10 cellular contexts compared by ENCODE assay signal in the genomic region with DNA sequence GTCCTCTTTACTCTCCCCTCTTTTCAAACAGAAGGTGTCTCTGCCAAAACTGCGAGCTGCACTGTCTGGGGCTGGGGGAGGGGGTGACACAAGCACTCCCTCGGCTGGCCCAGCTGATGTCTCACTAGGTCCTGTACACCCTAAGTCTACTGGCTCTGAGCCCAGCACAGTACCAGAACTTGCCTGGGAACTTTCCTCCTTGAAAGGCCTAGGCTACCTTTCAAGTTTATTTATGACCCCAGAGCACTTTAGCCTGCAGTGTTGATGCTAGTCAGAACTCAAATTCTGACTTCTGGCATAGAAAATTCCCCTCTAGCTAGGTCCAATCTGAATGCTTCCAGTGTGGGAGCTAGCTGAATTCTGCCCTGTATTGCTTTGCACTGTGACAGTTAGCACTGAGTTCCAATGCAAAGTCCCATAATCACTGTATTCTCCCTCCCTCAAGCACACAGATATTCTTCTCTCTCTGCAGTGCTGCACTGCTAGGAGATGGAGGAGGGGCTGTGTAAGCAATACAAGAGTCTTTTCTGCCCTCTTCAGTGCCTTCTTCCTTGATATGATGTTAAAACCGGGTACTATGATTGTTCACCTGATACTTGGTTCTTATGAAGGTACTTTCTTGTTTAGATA. TPM values are rescaled to one million over a fixed set of nuclear protein-coding genes. Genes with fewer than 3 reads are reported as not detected.
A peak's percentile ranks its signal among the peaks of the same experiment; 100 is the strongest.
DNase-seq lines count a peak whose midpoint lies in the region; ATAC-seq, FAIRE-seq and TF ChIP-seq lines count a peak whose summit lies in the region.
"Had no signal": no experiment of that assay in that cellular context is flagged by ENCODE, and none has a peak within 500 bp of the region (broad histone marks: within the 10 kb centered on the region; RNA-seq: fewer than 3 reads in every experiment).

No MANE protein-coding gene starts in this region.

- H3K27me3 ChIP-seq in muscle layer of duodenum (ENCODE audit: low read depth, low read length): no peaks in the 10 kb centered on the region
- H3K27me3 ChIP-seq: cardiac muscle cell had no signal

- TF ChIP-seq CTCF in coronary artery (IDR thresholded peaks at IDR 0.05): no peak

- H3K4me1 Mint-ChIP-seq in immature natural killer cell: no peaks in the 10 kb centered on the region

- peaks cover 7 to 38% of the 10 kb centered on the region in 2 donors for H3K4me1 ChIP-seq in muscle layer of duodenum (ENCODE audit: control insufficient read depth in 1 of 2, insufficient read depth in 2 of 2, low read length in 2 of 2)

- H3K9me3 ChIP-seq in muscle layer of duodenum (ENCODE audit: control insufficient read depth in 1 of 2, low read length in 2 of 2): peaks cover 0 to 6% of the 10 kb centered on the region in 2 donors

- peaks cover 0 to 5% of the 10 kb centered on the region in 2 donors for H3K36me3 ChIP-seq in muscle layer of duodenum (ENCODE audit: control insufficient read depth in 1 of 2, insufficient read depth in 2 of 2, low read length in 2 of 2)
- H3K36me3 ChIP-seq: cardiac muscle cell had no signal

- DNase-seq in left cardiac atrium: no peak
- no peak for DNase-seq in Right ventricle myocardium inferior (ENCODE audit: missing footprints)
- DNase-seq in coronary artery (ENCODE audit: low spot score): peak; percentile 77
- no peak for DNase-seq in stimulated activated CD4-positive, alpha-beta T cell treated with anti-CD3 and anti-CD28 coated beads, Interleukin-4, amount 100 ng/mL, for 24 hours
- DNase-seq in urothelium cell line (ENCODE audit: low spot score): no peak
- no peak for DNase-seq in immature natural killer cell
- DNase-seq: NCI-H2081 treated with DMSO at 0.1 percent for 48 hours had no signal

- H3K27me3 Mint-ChIP-seq in immature natural killer cell (ENCODE audit: low read depth in 3 of 3): no peaks in the 10 kb centered on the region

- H3K4me3 Mint-ChIP-seq in immature natural killer cell: no peak overlapping the region

- ATAC-seq in left cardiac atrium (peak; percentile 44 to 70), Right ventricle myocardium inferior (no peak), GM21423 (IDR thresholded peaks at IDR 0.05; ENCODE audit: unreplicated experiment) (no peak)

- no peak overlapping the region for H3K27ac Mint-ChIP-seq in immature natural killer cell

- H3K27ac ChIP-seq in coronary artery (peak overlapping the region; percentile 86 to 88), muscle layer of duodenum (ENCODE audit: low read length) (peak overlapping the region; percentile 93)
- H3K27ac ChIP-seq: cardiac muscle cell had no signal

- H3K9me3 Mint-ChIP-seq in immature natural killer cell: peaks cover 4 to 59% (median 20%) of the 10 kb centered on the region in 6 donors

- FAIRE-seq in urothelium cell line (lab: Jason Lieb, UNC): no peak

- H3K4me3 ChIP-seq in coronary artery: peak overlapping the region; percentile 46
- H3K4me3 ChIP-seq in muscle layer of duodenum (ENCODE audit: low read depth in 1 of 2, low read length in 2 of 2): peak overlapping the region in 1 of 2 donors; percentile 36
- H3K4me3 ChIP-seq: cardiac muscle cell had no signal

- intact Hi-C loops in left cardiac atrium (cut with DNase I) (loop anchor here in 1 of 2 donors (10.0 kb wide), 1 partner anchor 199 kb away; no protein-coding TSS in a partner anchor), Right ventricle myocardium inferior (cut with DNase I) (no loop called here)

- H3K36me3 Mint-ChIP-seq in immature natural killer cell: peaks cover 0 to 3% (median 0%) of the 10 kb centered on the region in 3 donors

RNA-seq across cellular contexts. Expression of gene LURAP1L, which starts 10.5 kb away (rescaled TPM):
- total RNA-seq in left cardiac atrium (1 to 10 TPM; 3.8 to 4.7 TPM), Right ventricle myocardium inferior (1.9 TPM)
- polyA plus RNA-seq in immature natural killer cell: not detected

Comparison
In these comparisons a context has a peak if more than half of its experiments do, and no peak if none do; other contexts are left out.
1. ATAC-seq: peak in left cardiac atrium (2 of 2); none in Right ventricle myocardium inferior (single experiment) and GM21423 (single experiment).